8 cellular contexts compared by ENCODE assay signal in genomic region chrX:123833387-123833786, GRCh38. TPM values are rescaled to one million over a fixed set of nuclear protein-coding genes. Genes with fewer than 3 reads are reported as not detected.
A peak's percentile ranks its signal among the peaks of the same experiment; 100 is the strongest.
DNase-seq lines count a peak whose midpoint lies in the region; ATAC-seq and TF ChIP-seq lines count a peak whose summit lies in the region.

No MANE protein-coding gene starts in this region.

- no peak overlapping the region for H4K8ac ChIP-seq in mesendoderm (ENCODE audit: low read depth, low read length)

- H3K4me2 ChIP-seq in mesendoderm (ENCODE audit: low read length) = no peak overlapping the region

- H3K4me1 ChIP-seq in mesendoderm (ENCODE audit: control insufficient read depth, low read depth, low read length) = no peaks in the 10 kb centered on the region

- no peaks in the 10 kb centered on the region for H3K79me2 ChIP-seq in mesendoderm (ENCODE audit: control insufficient read depth, insufficient read depth, low read length)

- no peak overlapping the region for H3K4ac ChIP-seq in mesendoderm (ENCODE audit: low read depth, low read length)

- H3K18ac ChIP-seq in mesendoderm (ENCODE audit: low read length) = no peak overlapping the region

- no peaks in the 10 kb centered on the region for H3K36me3 Mint-ChIP-seq in stimulated activated effector memory CD8-positive, alpha-beta T cell treated with anti-CD3 and anti-CD28 coated beads, Interleukin-12 subunit alpha, Interleukin-12 subunit beta, amount 100 ng/mL, for 72 hours

- H3K4me3 Mint-ChIP-seq in stimulated activated effector memory CD8-positive, alpha-beta T cell treated with anti-CD3 and anti-CD28 coated beads, Interleukin-12 subunit alpha, Interleukin-12 subunit beta, amount 100 ng/mL, for 72 hours = no peak overlapping the region

- H3K36me3 ChIP-seq in mesendoderm (ENCODE audit: control insufficient read depth, insufficient read depth, low read length) = no peaks in the 10 kb centered on the region

- H3K4me3 ChIP-seq in mesendoderm (ENCODE audit: low read length) = no peak overlapping the region

- no peaks in the 10 kb centered on the region for H3K27me3 ChIP-seq in mesendoderm (ENCODE audit: insufficient read depth, low read length, poor library complexity)

- H2AK5ac ChIP-seq in mesendoderm (ENCODE audit: low read length) = no peak overlapping the region

- H3K9me3 Mint-ChIP-seq in stimulated activated effector memory CD8-positive, alpha-beta T cell treated with anti-CD3 and anti-CD28 coated beads, Interleukin-12 subunit alpha, Interleukin-12 subunit beta, amount 100 ng/mL, for 72 hours = no peaks in the 10 kb centered on the region

- TF ChIP-seq CTCF in C4-2B (conservative IDR thresholded peaks at IDR 0.05) = peak; percentile 79

- no CpG with 5 or more reads among the region's 7 CpGs for WGBS in mesendoderm (ENCODE audit: extremely low coverage, insufficient coverage, low lambda C conversion rate)

- H3K56ac ChIP-seq in mesendoderm (ENCODE audit: low read length) = no peak overlapping the region

- no peak overlapping the region for H3K23ac ChIP-seq in mesendoderm (ENCODE audit: low read length)

- no peak overlapping the region for H2BK15ac ChIP-seq in mesendoderm (replicated peaks; ENCODE audit: low read depth)

- no peak overlapping the region for H4K5ac ChIP-seq in mesendoderm (ENCODE audit: low read length)

- ATAC-seq in GM19328 (IDR thresholded peaks at IDR 0.05; ENCODE audit: unreplicated experiment) (peak; percentile 66), HG03378 (IDR thresholded peaks at IDR 0.05; ENCODE audit: unreplicated experiment) (peak; percentile 78)
- ATAC-seq in stimulated activated effector memory CD8-positive, alpha-beta T cell treated with anti-CD3 and anti-CD28 coated beads, Interleukin-12 subunit alpha, Interleukin-12 subunit beta, amount 100 ng/mL, for 72 hours = peak; percentile 78

- no peak overlapping the region for H2BK5ac ChIP-seq in mesendoderm (ENCODE audit: low read length)

- H3K27ac Mint-ChIP-seq in stimulated activated effector memory CD8-positive, alpha-beta T cell treated with anti-CD3 and anti-CD28 coated beads, Interleukin-12 subunit alpha, Interleukin-12 subunit beta, amount 100 ng/mL, for 72 hours = no peak overlapping the region

- H3K27ac ChIP-seq in C4-2B (no peak overlapping the region), mesendoderm (ENCODE audit: low read depth, low read length) (no peak overlapping the region)

- H2BK120ac ChIP-seq in mesendoderm (ENCODE audit: low read depth, low read length) = no peak overlapping the region

- no peaks in the 10 kb centered on the region for H3K79me1 ChIP-seq in mesendoderm (ENCODE audit: low read length)

- H3K4me1 Mint-ChIP-seq in stimulated activated effector memory CD8-positive, alpha-beta T cell treated with anti-CD3 and anti-CD28 coated beads, Interleukin-12 subunit alpha, Interleukin-12 subunit beta, amount 100 ng/mL, for 72 hours = no peaks in the 10 kb centered on the region

- peak; percentile 6 for DNase-seq in NCI-H446 treated with DMSO at 0.1 percent for 48 hours (lab: John Stamatoyannopoulos, UW)
- DNase-seq in activated CD4-positive, alpha-beta T cell treated with anti-CD3 and anti-CD28 coated beads, Interleukin-2, amount 50 U/mL, for 1 hour = peak; percentile 49
- DNase-seq in effector CD4-positive, alpha-beta T cell = peak; percentile 29
- DNase-seq in mesendoderm = peak; percentile 60
- DNase-seq in stimulated activated effector memory CD8-positive, alpha-beta T cell treated with anti-CD3 and anti-CD28 coated beads, Interleukin-12 subunit alpha, Interleukin-12 subunit beta, amount 100 ng/mL, for 72 hours (ENCODE audit: low spot score in 2 of 2) = peak; percentile 37 to 72

- no peak overlapping the region for H3K9ac ChIP-seq in mesendoderm (ENCODE audit: low read length)

RNA-seq across cellular contexts. Expression of gene XIAP, which starts 26.5 kb away (rescaled TPM):
- 19.6 TPM for polyA plus RNA-seq in mesendoderm (2013, experiment 1 of 2)
- 22.1 TPM for polyA plus RNA-seq in mesendoderm (2013, experiment 2 of 2)

Comparison
In these comparisons a context has a peak if more than half of its experiments do, and no peak if none do; other contexts are left out.
1. DNase-seq: peak in every context shown above with its lines; median percentile 60 in mesendoderm; 54 in stimulated activated effector memory CD8-positive, alpha-beta T cell treated with anti-CD3 and anti-CD28 coated beads, Interleukin-12 subunit alpha, Interleukin-12 subunit beta, amount 100 ng/mL, for 72 hours; 49 in activated CD4-positive, alpha-beta T cell treated with anti-CD3 and anti-CD28 coated beads, Interleukin-2, amount 50 U/mL, for 1 hour; 29 in effector CD4-positive, alpha-beta T cell; 6 in NCI-H446 treated with DMSO at 0.1 percent for 48 hours.